In the genomic region with DNA sequence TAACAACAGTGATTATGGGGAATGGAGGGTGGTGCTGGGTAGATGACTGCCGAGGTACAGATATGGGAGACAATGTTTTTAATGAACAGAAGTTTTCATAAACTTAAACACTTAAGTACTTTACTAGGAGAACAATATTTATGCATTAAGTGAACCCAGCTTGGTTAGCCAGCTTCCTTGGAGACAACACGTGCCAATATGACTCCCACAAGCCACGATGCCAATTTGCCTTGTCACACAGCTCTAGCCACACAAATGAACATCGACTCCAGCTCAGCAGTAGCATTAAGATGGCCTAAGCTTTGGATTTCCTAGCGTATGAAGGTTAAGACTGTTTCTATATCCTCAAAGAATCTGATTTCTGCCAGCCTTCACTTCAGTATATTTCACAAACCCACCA, we compare ENCODE assay signal across 21 cellular contexts.
DNase-seq lines count a peak whose midpoint lies in the region; ATAC-seq and TF ChIP-seq lines count a peak whose summit lies in the region.
"Had no signal": no experiment of that assay in that cellular context is flagged by ENCODE, and none has a peak within 500 bp of the region (broad histone marks: within the 10 kb centered on the region; RNA-seq: fewer than 3 reads in every experiment).

No MANE protein-coding gene starts in this region.

- peaks cover 2% of the 10 kb centered on the region; the same call in 1 of the 2 replicates for H3K79me2 ChIP-seq in H9 (ENCODE audit: insufficient read depth, low read length)

- H3K36me3 ChIP-seq in Panc1 (ENCODE audit: control insufficient read depth, insufficient read depth, low read length) (no peaks in the 10 kb centered on the region), lower lobe of right lung (no peaks in the 10 kb centered on the region), thoracic aorta (no peaks in the 10 kb centered on the region)
- H3K36me3 ChIP-seq: brain microvascular endothelial cell, colonic mucosa, vagina had no signal

- no peak overlapping the region for H3K14ac ChIP-seq in H9 (ENCODE audit: insufficient read depth, low read length)

- H3K9me3 ChIP-seq in H9 (ENCODE audit: control insufficient read depth, low read depth, low read length) (no peaks in the 10 kb centered on the region), Panc1 (ENCODE audit: control insufficient read depth, insufficient read depth, low read depth, low read length) (no peaks in the 10 kb centered on the region), lower lobe of right lung (no peaks in the 10 kb centered on the region), thoracic aorta (no peaks in the 10 kb centered on the region)
- H3K9me3 ChIP-seq: colonic mucosa, vagina had no signal

- H3K4me1 Mint-ChIP-seq in H9 (peaks cover 30 to 33% of the 10 kb centered on the region in 2 experiments), immature natural killer cell (no peaks in the 10 kb centered on the region)

- peak overlapping the region in 2 of 3 experiments; percentile 0 to 2; a peak in 2 of 7 replicates for H3K27ac Mint-ChIP-seq in H9
- H3K27ac Mint-ChIP-seq in immature natural killer cell = no peak overlapping the region
- H3K27ac Mint-ChIP-seq: T-helper 1 cell treated with Interleukin-12 subunit alpha and Interleukin-12 subunit beta and Interleukin-4 antibody, amounts not matched to agents 30 μg/mL and 1 μg/mL, for 36 hours had no signal

- ATAC-seq in Panc1 (no peak), lower lobe of right lung (no peak), thoracic aorta (ENCODE audit: insufficient number of reproducible peaks, low FRiP score, low read depth) (no peak)

- H3K27me3 Mint-ChIP-seq in H9 (ENCODE audit: low read depth) (no peaks in the 10 kb centered on the region), immature natural killer cell (ENCODE audit: low read depth in 3 of 3) (peaks cover 1 to 8% (median 3%) of the 10 kb centered on the region in 3 donors)

- no peak overlapping the region for H2BK20ac ChIP-seq in H9 (ENCODE audit: low read depth, low read length, poor library complexity, severe bottlenecking)

- no peaks in the 10 kb centered on the region for H4K20me1 ChIP-seq in H9 (ENCODE audit: control insufficient read depth, insufficient read depth, insufficient read length)

- no peak overlapping the region for H3K9ac ChIP-seq in H9 (ENCODE audit: extremely low read depth, insufficient read length, low read length)
- H3K9ac ChIP-seq: KMS-11 had no signal

- no peak overlapping the region for H2BK5ac ChIP-seq in H9 (ENCODE audit: insufficient read length, low read length)

- H3K9me3 Mint-ChIP-seq in H9 (no peaks in the 10 kb centered on the region), immature natural killer cell (no peaks in the 10 kb centered on the region)
- H3K9me3 Mint-ChIP-seq: T-helper 1 cell treated with Interleukin-12 subunit alpha and Interleukin-12 subunit beta and Interleukin-4 antibody, amounts not matched to agents 30 μg/mL and 1 μg/mL, for 36 hours had no signal

- H3K56ac ChIP-seq in H9 (ENCODE audit: insufficient read length, low read depth, low read length) = no peak overlapping the region

- no peak overlapping the region for H2BK12ac ChIP-seq in H9 (ENCODE audit: insufficient read length, low read depth, low read length)

- intact Hi-C loops in Panc1 (cut with micrococcal nuclease; ENCODE audit: unreplicated experiment) (no loop called here), lower lobe of right lung (cut with DNase I) (no loop called here)

- no TSS peak for BruUV-seq in Panc1 (replicated peaks; lab: Mats Ljungman, UMichigan)

- H3K79me1 ChIP-seq in H9 (ENCODE audit: insufficient read depth, low read depth, low read length, poor library complexity, severe bottlenecking) = no peaks in the 10 kb centered on the region

- TF ChIP-seq CTCF in H9 (conservative IDR thresholded peaks at IDR 0.05) (no peak), Panc1 (IDR thresholded peaks at IDR 0.05) (no peak), lower lobe of right lung (IDR thresholded peaks at IDR 0.05) (no peak), thoracic aorta (IDR thresholded peaks at IDR 0.05) (no peak)

- no peak overlapping the region for H3K4me3 ChIP-seq in Panc1 (ENCODE audit: low read depth in 2 of 2, low read length in 2 of 2)
- H3K4me3 ChIP-seq in lower lobe of right lung = peak overlapping the region; percentile 50
- H3K4me3 ChIP-seq in thoracic aorta = peak overlapping the region; percentile 68
- H3K4me3 ChIP-seq: colonic mucosa, skin epidermis, vagina had no signal

- H3K4ac ChIP-seq in H9 (ENCODE audit: low read depth, low read length) = no peak overlapping the region

- in situ Hi-C loops in Panc1 (cut with HindIII; ENCODE audit: low pct_unique_long_range_greater_than_20kb, low sequenced_read_pairs) = no loop called here

- H2AK5ac ChIP-seq in H9 (ENCODE audit: insufficient read length, low read length) = no peak overlapping the region

- H3K36me3 Mint-ChIP-seq in H9 (ENCODE audit: insufficient read depth in 1 of 3, low read depth in 3 of 3) (no peaks in the 10 kb centered on the region; a peak in 1 of 7 replicates), immature natural killer cell (no peaks in the 10 kb centered on the region)

- H3T11ph ChIP-seq in H9 (ENCODE audit: low read length) = no peak overlapping the region

- CTCF ChIA-PET in Panc1 (lab: Charles Lee) = no interaction called here

- POLR2A ChIA-PET in Panc1 (lab: Charles Lee) = no interaction called here

- H3K4me1 ChIP-seq in H9 (ENCODE audit: insufficient read depth, low read length) = peaks cover 21% of the 10 kb centered on the region
- peaks cover 46% of the 10 kb centered on the region for H3K4me1 ChIP-seq in Panc1 (ENCODE audit: control insufficient read depth, insufficient read depth, low read length)
- H3K4me1 ChIP-seq in lower lobe of right lung = peaks cover 76% of the 10 kb centered on the region
- peaks cover 31 to 66% of the 10 kb centered on the region in 2 donors for H3K4me1 ChIP-seq in thoracic aorta (ENCODE audit: control insufficient read depth in 1 of 2, low read depth in 2 of 2)
- H3K4me1 ChIP-seq: colonic mucosa had no signal

- H3K4me3 Mint-ChIP-seq in H9 (no peak overlapping the region), immature natural killer cell (no peak overlapping the region)
- H3K4me3 Mint-ChIP-seq: T-helper 1 cell treated with Interleukin-12 subunit alpha and Interleukin-12 subunit beta and Interleukin-4 antibody, amounts not matched to agents 30 μg/mL and 1 μg/mL, for 36 hours had no signal

- H3K23ac ChIP-seq in H9 (ENCODE audit: insufficient read length, low read depth, low read length) = no peak overlapping the region

- H3K4me2 ChIP-seq in H9 (ENCODE audit: insufficient read depth, insufficient read length, low read length) = no peak overlapping the region
- H3K4me2 ChIP-seq: KMS-11 had no signal

- H4K5ac ChIP-seq in H9 (ENCODE audit: insufficient read length, low read depth, low read length) = no peak overlapping the region

- H2BK15ac ChIP-seq in H9 (ENCODE audit: low read depth, low read length) = no peak overlapping the region

- H3K27ac ChIP-seq in H9 (ENCODE audit: insufficient read length, low read depth, low read length) (no peak overlapping the region), Panc1 (ENCODE audit: low read length) (peak overlapping the region; percentile 62), lower lobe of right lung (peak overlapping the region; percentile 42), thoracic aorta (no peak overlapping the region)
- H3K27ac ChIP-seq: brain microvascular endothelial cell, C4-2B, colonic mucosa, KMS-11, skin epidermis, vagina had no signal

- H4K8ac ChIP-seq in H9 (replicated peaks; ENCODE audit: insufficient read length, low read depth, low read length) = no peak overlapping the region

- H3K23me2 ChIP-seq in H9 (ENCODE audit: insufficient read length, low read depth, low read length, poor library complexity, severe bottlenecking) = no peaks in the 10 kb centered on the region

- no peak overlapping the region for H3K18ac ChIP-seq in H9 (ENCODE audit: insufficient read length, low read depth, low read length)

- H2BK120ac ChIP-seq in H9 (ENCODE audit: low read depth, low read length, poor library complexity, severe bottlenecking) = no peak overlapping the region

- WGBS in H9 (ENCODE audit: extremely low coverage, insufficient read length, low lambda C conversion rate) = no CpG with 5 or more reads among the region's 5 CpGs

- no peak overlapping the region for H4K91ac ChIP-seq in H9 (ENCODE audit: insufficient read length, low read depth, low read length)

- H3K27me3 ChIP-seq in H9 (ENCODE audit: insufficient read depth, low read length) (no peaks in the 10 kb centered on the region), Panc1 (ENCODE audit: control insufficient read depth, insufficient read depth, low read length) (no peaks in the 10 kb centered on the region), lower lobe of right lung (ENCODE audit: low read depth) (no peaks in the 10 kb centered on the region), thoracic aorta (replicated peaks; ENCODE audit: insufficient read depth) (no peaks in the 10 kb centered on the region)
- H3K27me3 ChIP-seq: brain microvascular endothelial cell, colonic mucosa, vagina had no signal

- H2AFZ ChIP-seq in H9 (ENCODE audit: low read length) = no peak overlapping the region

- no peak for DNase-seq in H9
- no peak for DNase-seq in Panc1 (ENCODE audit: low read depth, low spot score)
- DNase-seq in lower lobe of right lung = no peak
- no peak for DNase-seq in thoracic aorta (ENCODE audit: low spot score)
- no peak for DNase-seq in NCI-H524 (lab: John Stamatoyannopoulos, UW)
- no peak for DNase-seq in NCI-H69 (lab: John Stamatoyannopoulos, UW)
- no peak for DNase-seq in immature natural killer cell
- DNase-seq: activated naive CD4-positive, alpha-beta T cell; brain microvascular endothelial cell; colonic mucosa; EL; NCI-H187; NCI-H526; nucleus accumbens; RPMI8226; stimulated activated CD4-positive, alpha-beta T cell treated with anti-CD3 and anti-CD28 coated beads, Interleukin-2, amount 100 ng/mL, for 24 hours had no signal

Comparison
In these comparisons a context has a peak if more than half of its experiments do, and no peak if none do; other contexts are left out.
1. H3K27ac ChIP-seq: peak in Panc1 (single experiment) and lower lobe of right lung (single experiment); none in H9 (single experiment) and thoracic aorta (0 of 2).
2. H3K27ac Mint-ChIP-seq: peak in H9 (2 of 3); none in immature natural killer cell (0 of 6).
3. H3K4me3 ChIP-seq: peak in lower lobe of right lung (single experiment) and thoracic aorta (single experiment); none in Panc1 (0 of 2).